Comparison of ENCODE assay signal across 14 cellular contexts in genomic region chr4:3196670-3197359, GRCh38. TPM values are rescaled to one million over a fixed set of nuclear protein-coding genes. Genes with fewer than 3 reads are reported as not detected.
DNase-seq lines count a peak whose midpoint lies in the region; ATAC-seq and TF ChIP-seq lines count a peak whose summit lies in the region.
"Had no signal": no experiment of that assay in that cellular context is flagged by ENCODE, and none has a peak within 500 bp of the region (broad histone marks: within the 10 kb centered on the region; RNA-seq: fewer than 3 reads in every experiment).

No MANE protein-coding gene starts in this region.

- H2AK5ac ChIP-seq in neuronal stem cell (ENCODE audit: low read depth, low read length): no peak overlapping the region

- no peaks in the 10 kb centered on the region for H3K9me2 ChIP-seq in GM23338 (ENCODE audit: insufficient read depth)

- H3K36me3 Mint-ChIP-seq in GM23338 (ENCODE audit: low read depth): peaks cover 15% of the 10 kb centered on the region; the same call in 2 of the 3 replicates
- peaks cover 27% of the 10 kb centered on the region for H3K36me3 Mint-ChIP-seq in activated T-helper 17 cell treated with anti-CD3 and anti-CD28 coated beads, Interleukin-2, amount 50 U/mL, for 72 hours (ENCODE audit: low read depth)

- H3K4me1 Mint-ChIP-seq in GM23338: peaks cover 2% of the 10 kb centered on the region; the same call in 1 of the 3 replicates
- H3K4me1 Mint-ChIP-seq in activated T-helper 17 cell treated with anti-CD3 and anti-CD28 coated beads, Interleukin-2, amount 50 U/mL, for 72 hours: peaks cover 26% of the 10 kb centered on the region

- H3K9me3 Mint-ChIP-seq in GM23338: no peaks in the 10 kb centered on the region
- no peaks in the 10 kb centered on the region for H3K9me3 Mint-ChIP-seq in activated T-helper 17 cell treated with anti-CD3 and anti-CD28 coated beads, Interleukin-2, amount 50 U/mL, for 72 hours
- H3K9me3 Mint-ChIP-seq: activated B cell treated with CpG ODN at 0.5 μM for 24 hours had no signal

- no CpG with 5 or more reads among the region's 7 CpGs for WGBS in neuronal stem cell (ENCODE audit: extremely low coverage in 2 of 2, insufficient read length in 2 of 2, insufficient replicate concordance in 1 of 2), 2 donors

- DNase-seq in activated gamma-delta T cell treated with Interleukin-2 at 50 U/mL for 16 hours (peak; percentile 19), activated gamma-delta T cell (lab: John Stamatoyannopoulos, UW) (no peak), GM23338 (ENCODE audit: low spot score) (no peak), neuronal stem cell (ENCODE audit: low spot score) (no peak), MV-4-11 (lab: John Stamatoyannopoulos, UW) (no peak), right atrium auricular region (ENCODE audit: low spot score) (no peak)
- DNase-seq: activated B cell treated with CpG ODN at 0.5 μM for 24 hours; heart left ventricle; NCI-H526; Right ventricle myocardium superior; stimulated activated CD4-positive, alpha-beta T cell treated with anti-CD3 and anti-CD28 coated beads, Interleukin-2, amount 100 ng/mL, for 24 hours had no signal

- no peak overlapping the region for H3K18ac ChIP-seq in neuronal stem cell (ENCODE audit: low read length)

- H4K20me1 ChIP-seq in GM23338 (replicated peaks; ENCODE audit: insufficient read depth): peaks cover 12% of the 10 kb centered on the region

- no peak overlapping the region for H2BK5ac ChIP-seq in neuronal stem cell (ENCODE audit: low read length)

- H3K27ac Mint-ChIP-seq in GM23338: no peak overlapping the region; the same call in 1 of the 2 replicates
- peak overlapping the region; percentile 42 for H3K27ac Mint-ChIP-seq in activated T-helper 17 cell treated with anti-CD3 and anti-CD28 coated beads, Interleukin-2, amount 50 U/mL, for 72 hours
- H3K27ac Mint-ChIP-seq: activated B cell treated with CpG ODN at 0.5 μM for 24 hours had no signal

- no peak overlapping the region for H3K4me3 ChIP-seq in GM23338
- H3K4me3 ChIP-seq in neuronal stem cell (ENCODE audit: low read length in 2 of 2): no peak overlapping the region
- no peak overlapping the region for H3K4me3 ChIP-seq in right atrium auricular region
- H3K4me3 ChIP-seq: heart left ventricle, K562 had no signal

- no peaks in the 10 kb centered on the region for H3K4me1 ChIP-seq in GM23338 (ENCODE audit: insufficient read depth)
- no peaks in the 10 kb centered on the region for H3K4me1 ChIP-seq in neuronal stem cell (ENCODE audit: control insufficient read depth in 2 of 2, insufficient read depth in 1 of 2, low read depth in 1 of 2, low read length in 2 of 2)
- no peaks in the 10 kb centered on the region for H3K4me1 ChIP-seq in right atrium auricular region

- TF ChIP-seq CTCF in GM23338 (conservative IDR thresholded peaks at IDR 0.05; ENCODE audit: low read depth in 2 of 2) (no peak), right atrium auricular region (IDR thresholded peaks at IDR 0.05) (no peak)

- no peaks in the 10 kb centered on the region for H3K79me1 ChIP-seq in neuronal stem cell (ENCODE audit: low read depth, low read length)

- H3K27me3 ChIP-seq in GM23338 (ENCODE audit: insufficient read depth) (no peaks in the 10 kb centered on the region), neuronal stem cell (ENCODE audit: control insufficient read depth in 3 of 3, insufficient read depth in 3 of 3, low read depth in 1 of 3, low read length in 3 of 3) (no peaks in the 10 kb centered on the region), right atrium auricular region (no peaks in the 10 kb centered on the region)
- H3K27me3 ChIP-seq: heart left ventricle had no signal

- H3K27me3 Mint-ChIP-seq in GM23338 (ENCODE audit: insufficient read depth, low read depth, poor library complexity): peaks cover 6% of the 10 kb centered on the region
- H3K27me3 Mint-ChIP-seq in activated T-helper 17 cell treated with anti-CD3 and anti-CD28 coated beads, Interleukin-2, amount 50 U/mL, for 72 hours: no peaks in the 10 kb centered on the region
- H3K27me3 Mint-ChIP-seq: activated B cell treated with CpG ODN at 0.5 μM for 24 hours had no signal

- H3K27ac ChIP-seq in GM23338 (ENCODE audit: low read depth) (no peak overlapping the region), neuronal stem cell (replicated peaks; ENCODE audit: low read length) (no peak overlapping the region), right atrium auricular region (no peak overlapping the region)
- H3K27ac ChIP-seq: heart left ventricle had no signal

- no peak overlapping the region for H3K23ac ChIP-seq in neuronal stem cell (ENCODE audit: low read depth, low read length, poor library complexity)

- H3K9ac ChIP-seq in neuronal stem cell (ENCODE audit: low read depth, low read length, poor library complexity): peak overlapping the region; percentile 40

- H3F3A ChIP-seq in GM23338 (replicated peaks; ENCODE audit: low read depth): no peaks in the 10 kb centered on the region

- no peak overlapping the region for H4K91ac ChIP-seq in neuronal stem cell (ENCODE audit: low read depth, low read length, poor library complexity)

- ATAC-seq in GM23338: no peak
- no peak for ATAC-seq in activated T-helper 17 cell treated with anti-CD3 and anti-CD28 coated beads, Interleukin-2, amount 50 U/mL, for 72 hours (replicated peaks)
- ATAC-seq in GM21737 (IDR thresholded peaks at IDR 0.05; ENCODE audit: unreplicated experiment): no peak
- ATAC-seq: heart left ventricle, K562 had no signal

- H2AFZ ChIP-seq in GM23338 (no peak overlapping the region), neuronal stem cell (ENCODE audit: low read length) (no peak overlapping the region)

- H3K9me3 ChIP-seq in neuronal stem cell (replicated peaks in 1 of 2; ENCODE audit: control insufficient read depth in 2 of 2, insufficient read depth in 1 of 2, low read depth in 1 of 2, low read length in 2 of 2) (no peaks in the 10 kb centered on the region), right atrium auricular region (no peaks in the 10 kb centered on the region)
- H3K9me3 ChIP-seq: heart left ventricle had no signal

- H3K4me3 Mint-ChIP-seq in GM23338: no peak overlapping the region
- H3K4me3 Mint-ChIP-seq in activated T-helper 17 cell treated with anti-CD3 and anti-CD28 coated beads, Interleukin-2, amount 50 U/mL, for 72 hours: no peak overlapping the region
- H3K4me3 Mint-ChIP-seq: activated B cell treated with CpG ODN at 0.5 μM for 24 hours had no signal

- H3K4me2 ChIP-seq in GM23338 (no peak overlapping the region), neuronal stem cell (ENCODE audit: insufficient read depth, low read length, poor library complexity, severe bottlenecking) (no peak overlapping the region)

- H2BK12ac ChIP-seq in neuronal stem cell (ENCODE audit: low read length): no peak overlapping the region

- H4K8ac ChIP-seq in neuronal stem cell (ENCODE audit: low read depth, low read length): no peak overlapping the region

- H3K14ac ChIP-seq in neuronal stem cell (ENCODE audit: low read length): no peak overlapping the region

- H3K36me3 ChIP-seq in GM23338 (ENCODE audit: insufficient read depth): peaks cover 10% of the 10 kb centered on the region; the same call in 1 of the 2 replicates
- H3K36me3 ChIP-seq in neuronal stem cell (replicated peaks in 1 of 2; ENCODE audit: control insufficient read depth in 2 of 2, insufficient read depth in 2 of 2, low read length in 2 of 2): peaks cover 23 to 80% of the 10 kb centered on the region in 2 donors
- H3K36me3 ChIP-seq in right atrium auricular region: peaks cover 33% of the 10 kb centered on the region

- H3K79me2 ChIP-seq in GM23338 (replicated peaks; ENCODE audit: insufficient read depth): no peaks in the 10 kb centered on the region

- no peak overlapping the region for H2BK15ac ChIP-seq in neuronal stem cell (ENCODE audit: low read length)

- no peak overlapping the region for H3K4ac ChIP-seq in neuronal stem cell (ENCODE audit: low read length)

- no peak overlapping the region for H2BK120ac ChIP-seq in neuronal stem cell (ENCODE audit: low read depth, low read length)

TF ChIP-seq in GM23338, 12 proteins besides CTCF, POLR2A, EP300 and RAD21 (continues in another document):
- TF ChIP-seq ETS1 (IDR thresholded peaks at IDR 0.05) (no peak), POLR2AphosphoS5 (IDR thresholded peaks at IDR 0.05; ENCODE audit: low read depth) (no peak)

RNA-seq across cellular contexts. Expression of gene MSANTD1, which starts 52.1 kb away (rescaled TPM):
- 1.0 and 1.2 TPM in 2 replicates for total RNA-seq in GM23338 (2014; rRNA removed; shearing (Covaris generic))
- polyA plus RNA-seq in GM23338 (2016; fragmentation: Nextera tagmentation; extraction: Ambion mirVana): 0.29 and 0.31 TPM in 2 replicates
- 1 to 10 TPM; 1.1 to 1.2 TPM for total RNA-seq in activated T-helper 17 cell treated with anti-CD3 and anti-CD28 coated beads, Interleukin-2, amount 50 U/mL, for 72 hours
- 0.13 TPM for polyA plus RNA-seq in neuronal stem cell (2013, experiment 1 of 2)
- 0.12 TPM for polyA plus RNA-seq in neuronal stem cell (2013, experiment 2 of 2)
- not detected for total RNA-seq in right atrium auricular region
- polyA plus RNA-seq: K562 had no signal
